ENCODE assay signal across 21 cellular contexts in genomic region chr5:11724947-11725346, GRCh38.
"Had no signal": no experiment of that assay in that cellular context is flagged by ENCODE, and none has a peak within 500 bp of the region (broad histone marks: within the 10 kb centered on the region; RNA-seq: fewer than 3 reads in every experiment).

No MANE protein-coding gene starts in this region.

- H3K4me3 ChIP-seq: mucosa of descending colon, sigmoid colon, transverse colon had no signal

- H3K27me3 ChIP-seq: sigmoid colon, transverse colon had no signal

- H3K4me3 Mint-ChIP-seq: activated CD4-positive, alpha-beta memory T cell treated with anti-CD3 and anti-CD28 coated beads for 36 hours; activated naive CD8-positive, alpha-beta T cell; activated T-cell treated with anti-CD3 and anti-CD28 coated beads, Interleukin-2, amount 50 U/mL, for 4 hours; central memory CD8-positive, alpha-beta T cell; effector memory CD8-positive, alpha-beta T cell; immature natural killer cell; natural killer cell; T-helper 2 cell treated with Interferon-gamma antibody and Interleukin-4, amounts not matched to agents 5 μg/mL and 100 μg/mL, for 36 hours had no signal

- H3K9me3 Mint-ChIP-seq: activated CD4-positive, alpha-beta memory T cell treated with anti-CD3 and anti-CD28 coated beads for 36 hours; activated T-cell treated with anti-CD3 and anti-CD28 coated beads, Interleukin-2, amount 50 U/mL, for 4 hours; central memory CD8-positive, alpha-beta T cell; effector memory CD8-positive, alpha-beta T cell; immature natural killer cell; natural killer cell had no signal

- H3K4me1 ChIP-seq: sigmoid colon, transverse colon had no signal

- H3K27ac ChIP-seq: sigmoid colon, transverse colon had no signal

- H3K36me3 ChIP-seq: sigmoid colon, transverse colon had no signal

- H3K27ac Mint-ChIP-seq: activated CD4-positive, alpha-beta memory T cell treated with anti-CD3 and anti-CD28 coated beads for 36 hours; activated naive CD8-positive, alpha-beta T cell; effector memory CD8-positive, alpha-beta T cell; immature natural killer cell; natural killer cell; T-helper 2 cell treated with Interferon-gamma antibody and Interleukin-4, amounts not matched to agents 5 μg/mL and 100 μg/mL, for 36 hours had no signal

- H3K9me3 ChIP-seq: mucosa of descending colon, sigmoid colon, transverse colon had no signal

- H3K36me3 Mint-ChIP-seq: activated CD4-positive, alpha-beta memory T cell treated with anti-CD3 and anti-CD28 coated beads for 36 hours; activated naive CD8-positive, alpha-beta T cell; immature natural killer cell; natural killer cell had no signal

- DNase-seq: activated CD4-positive, alpha-beta memory T cell treated with anti-CD3 and anti-CD28 coated beads for 36 hours; activated effector memory CD4-positive, alpha-beta T cell treated with anti-CD3 and anti-CD28 coated beads, Interleukin-2, amount 50 U/mL, for 16 hours; activated T-cell treated with anti-CD3 and anti-CD28 coated beads, Interleukin-2, amount 50 U/mL, for 4 hours; amygdala; cortex of kidney; effector memory CD8-positive, alpha-beta T cell; erythroblast; immature natural killer cell; left cardiac atrium; mucosa of descending colon; natural killer cell; nucleus accumbens; sigmoid colon; stimulated activated CD4-positive, alpha-beta T cell treated with anti-CD3 and anti-CD28 coated beads, Interleukin-2, amount 100 ng/mL, for 24 hours; stimulated activated naive CD4-positive, alpha-beta T cell; substantia nigra; transverse colon had no signal

- H3K4me1 Mint-ChIP-seq: central memory CD8-positive, alpha-beta T cell had no signal

- H3K27me3 Mint-ChIP-seq: activated CD4-positive, alpha-beta memory T cell treated with anti-CD3 and anti-CD28 coated beads for 36 hours; activated naive CD8-positive, alpha-beta T cell; brain; central memory CD8-positive, alpha-beta T cell; effector memory CD8-positive, alpha-beta T cell had no signal
